Comparison of ENCODE assay signal across 8 cellular contexts in genomic region chr21:35204850-35205564, GRCh38.
DNase-seq lines count a peak whose midpoint lies in the region; ATAC-seq and TF ChIP-seq lines count a peak whose summit lies in the region.

No MANE protein-coding gene starts in this region.

- peak; percentile 60 for DNase-seq in GM04503 (ENCODE audit: low read depth)
- DNase-seq in OCI-LY7 (ENCODE audit: low spot score): peak; percentile 54
- DNase-seq in cardiac fibroblast (ENCODE audit: low read depth in 2 of 2): peak; percentile 92 to 98
- peak; percentile 66 for DNase-seq in lung (ENCODE audit: low spot score)
- peak; percentile 77 for DNase-seq in stromal cell of bone marrow (ENCODE audit: low read depth)
- DNase-seq in NCI-H2107 (lab: John Stamatoyannopoulos, UW): no peak
- no peak for DNase-seq in NCI-H446 treated with DMSO at 0.1 percent for 48 hours (lab: John Stamatoyannopoulos, UW)
- DNase-seq in LoVo (ENCODE audit: low spot score): no peak

- CTCF ChIA-PET in OCI-LY7 (lab: Charles Lee; ENCODE audit: unreplicated experiment): interaction anchor here (1.2 to 1.5 kb wide), 4 partner anchors 14 to 317 kb away, joined by 3 to 8 read pairs (median 4); no protein-coding TSS in a partner anchor

- H2AFZ ChIP-seq in OCI-LY7 (ENCODE audit: low read length): peak overlapping the region; percentile 91

- H3K27me3 ChIP-seq in lung (ENCODE audit: control insufficient read depth, insufficient read depth): no peaks in the 10 kb centered on the region

- no peaks in the 10 kb centered on the region for H3K9me2 ChIP-seq in OCI-LY7 (ENCODE audit: insufficient read depth, low read length)

- TF ChIP-seq CTCF in OCI-LY7 (conservative IDR thresholded peaks at IDR 0.05; ENCODE audit: low read length) (peak; percentile 57), cardiac fibroblast (IDR thresholded peaks at IDR 0.05; ENCODE audit: low read depth, low read length) (peak; percentile 25), lung (IDR thresholded peaks at IDR 0.05; ENCODE audit: control extremely low read depth, extremely low read depth) (no peak)

- H3K79me2 ChIP-seq in OCI-LY7 (ENCODE audit: insufficient read depth, low read depth, low read length): no peaks in the 10 kb centered on the region

- peak; percentile 65 for ATAC-seq in lung (ENCODE audit: insufficient read depth, low FRiP score)

- H3K9me3 ChIP-seq in OCI-LY7 (ENCODE audit: low read length) (no peaks in the 10 kb centered on the region), lung (ENCODE audit: control insufficient read depth in 2 of 2, insufficient read depth in 1 of 2, low read length in 1 of 2) (no peaks in the 10 kb centered on the region)

- H3K4me2 ChIP-seq in OCI-LY7 (ENCODE audit: low read length): peak overlapping the region; percentile 70

- H3K4me1 ChIP-seq in OCI-LY7 (ENCODE audit: insufficient read depth, low read length, poor library complexity, severe bottlenecking) (peaks cover 37% of the 10 kb centered on the region), lung (ENCODE audit: control insufficient read depth in 2 of 2, insufficient read depth in 2 of 2, low read length in 2 of 2) (peaks cover 0 to 3% of the 10 kb centered on the region in 2 donors)

- no peaks in the 10 kb centered on the region for H3K36me3 ChIP-seq in OCI-LY7 (ENCODE audit: insufficient read depth, low read length)
- no peaks in the 10 kb centered on the region for H3K36me3 ChIP-seq in lung (ENCODE audit: control insufficient read depth in 2 of 2, insufficient read depth in 2 of 2, low read length in 2 of 2)

- no TSS peak for BruUV-seq in OCI-LY7 (replicated peaks; lab: Mats Ljungman, UMichigan)

- WGBS in lung, 2 donors: 9 to 19% methylated on average over 20 of the region's 20 CpGs

- POLR2A ChIA-PET in OCI-LY7 (lab: Charles Lee): interaction anchor here (0.6 to 2.9 kb wide), 23 partner anchors 9 to 1767 kb away, joined by 3 to 20 read pairs (median 5); partner anchors contain the start of genes MRPS6 and SLC5A3

- H3K4me3 ChIP-seq in OCI-LY7 (ENCODE audit: low read depth, low read length, poor library complexity, severe bottlenecking): peak overlapping the region; percentile 36
- H3K4me3 ChIP-seq in cardiac fibroblast (replicated peaks in 1 of 2; ENCODE audit: low read depth in 2 of 2, low read length in 2 of 2): peak overlapping the region in 1 of 2 donors; percentile 2
- H3K4me3 ChIP-seq in lung: no peak overlapping the region

- H3K27ac ChIP-seq in OCI-LY7 (ENCODE audit: low read depth, low read length, poor library complexity, severe bottlenecking) (peak overlapping the region; percentile 76), lung (ENCODE audit: low read depth in 1 of 2, low read length in 1 of 2) (peak overlapping the region; percentile 42 to 57)

- no peaks in the 10 kb centered on the region for H4K20me1 ChIP-seq in OCI-LY7 (ENCODE audit: insufficient read depth, low read length)

- intact Hi-C loops in OCI-LY7 (cut with micrococcal nuclease; ENCODE audit: unreplicated experiment): loop anchor here (5.0 kb wide), 1 partner anchor 158 kb away; the partner anchor contains the start of gene RUNX1

Comparison
In these comparisons a context has a peak if more than half of its experiments do, and no peak if none do; other contexts are left out.
1. DNase-seq: peak in GM04503 (single experiment), OCI-LY7 (single experiment), cardiac fibroblast (2 of 2), lung (single experiment) and stromal cell of bone marrow (single experiment); none in NCI-H2107 (single experiment), NCI-H446 treated with DMSO at 0.1 percent for 48 hours (single experiment) and LoVo (single experiment).